Comparison of ENCODE assay signal across 2 cellular contexts in genomic region chr16:4433228-4433627, GRCh38.
TF ChIP-seq lines count a peak whose summit lies in the region.

No MANE protein-coding gene starts in this region.

TF ChIP-seq in A549, 52 proteins besides CTCF, POLR2A, EP300 and RAD21:
- TF ChIP-seq HMGXB4 (CRISPR knock-in tag; IDR thresholded peaks at IDR 0.05; ENCODE audit: borderline replicate concordance) (no peak), TFCP2L1 (CRISPR knock-in tag; IDR thresholded peaks at IDR 0.05) (no peak), KDM5A (IDR thresholded peaks at IDR 0.05) (no peak), HOXB5 (CRISPR knock-in tag; IDR thresholded peaks at IDR 0.05) (no peak), E2F6 (IDR thresholded peaks at IDR 0.05; ENCODE audit: borderline replicate concordance, low read depth) (no peak), HES2 (IDR thresholded peaks at IDR 0.05) (no peak), CHD2 (IDR thresholded peaks at IDR 0.05; ENCODE audit: low read length, partially characterized antibody) (no peak), RNF2 (IDR thresholded peaks at IDR 0.05; ENCODE audit: borderline replicate concordance, low read depth) (no peak), FOSB (CRISPR knock-in tag; IDR thresholded peaks at IDR 0.05) (no peak), RCOR1 (IDR thresholded peaks at IDR 0.05; ENCODE audit: low read depth, low read length) (no peak), FOSL2 (IDR thresholded peaks at IDR 0.05) (no peak), FOSL2 (CRISPR knock-in tag; IDR thresholded peaks at IDR 0.05) (no peak), HOXB13 (CRISPR knock-in tag; IDR thresholded peaks at IDR 0.05; ENCODE audit: low read depth) (no peak), ZC3H11A (IDR thresholded peaks at IDR 0.05) (no peak), JUN (IDR thresholded peaks at IDR 0.05) (no peak), CHD4 (IDR thresholded peaks at IDR 0.05; ENCODE audit: borderline replicate concordance) (no peak), ZSCAN20 (CRISPR knock-in tag; IDR thresholded peaks at IDR 0.05) (no peak), TP53 (CRISPR knock-in tag; IDR thresholded peaks at IDR 0.05) (no peak), EHMT2 (IDR thresholded peaks at IDR 0.05; ENCODE audit: low read depth) (no peak), USF2 (IDR thresholded peaks at IDR 0.05) (no peak), JUNB (IDR thresholded peaks at IDR 0.05) (no peak)

TF ChIP-seq in HEK293, 187 proteins besides CTCF, POLR2A, EP300 and RAD21:
- TF ChIP-seq GLIS1 (tag by site-specific recombination; IDR thresholded peaks at IDR 0.05), result peak; percentile 71
- TF ChIP-seq ZNF530 (tag by site-specific recombination; IDR thresholded peaks at IDR 0.05; ENCODE audit: low read depth), result no peak
